ENCODE assay signal across 1 cellular context in the genomic region with DNA sequence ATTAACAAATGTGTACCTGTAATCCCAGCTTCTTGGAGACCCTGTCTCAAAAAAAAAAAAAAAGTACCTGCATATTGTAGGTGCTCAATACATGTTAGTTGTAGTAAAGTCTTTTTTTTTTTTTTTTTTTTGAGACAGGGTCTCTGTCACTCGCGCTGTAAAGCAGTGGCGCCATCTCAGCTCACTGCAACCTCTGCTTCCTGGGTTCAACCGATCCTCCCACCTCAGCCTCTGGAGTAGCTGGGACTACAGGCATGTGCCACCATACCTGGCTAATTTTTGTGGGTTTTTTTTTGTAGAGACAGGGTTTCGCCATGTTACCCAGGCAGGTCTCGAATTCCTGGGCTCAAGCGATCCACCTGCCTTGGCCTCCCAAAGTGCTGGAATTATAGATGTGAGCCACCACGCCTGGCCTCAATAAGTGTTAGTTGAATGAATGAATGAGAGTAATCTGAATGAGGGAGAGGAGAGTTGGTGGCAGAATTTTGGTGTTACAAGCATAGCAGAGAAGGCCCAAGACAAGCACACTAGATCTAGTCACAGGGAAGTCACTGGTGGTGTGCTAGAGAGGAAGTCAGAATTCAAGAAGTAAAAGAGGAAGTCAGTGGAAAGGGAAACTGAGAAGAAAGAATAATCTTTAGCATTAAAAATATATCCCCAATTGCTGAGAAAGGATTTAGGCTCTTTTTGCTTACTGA.
TF ChIP-seq lines count a peak whose summit lies in the region.

No MANE protein-coding gene starts in this region.

TF ChIP-seq in WTC11, 78 proteins besides CTCF, POLR2A, EP300 and RAD21 (continued from another document):
- TF ChIP-seq, protein P1, sequence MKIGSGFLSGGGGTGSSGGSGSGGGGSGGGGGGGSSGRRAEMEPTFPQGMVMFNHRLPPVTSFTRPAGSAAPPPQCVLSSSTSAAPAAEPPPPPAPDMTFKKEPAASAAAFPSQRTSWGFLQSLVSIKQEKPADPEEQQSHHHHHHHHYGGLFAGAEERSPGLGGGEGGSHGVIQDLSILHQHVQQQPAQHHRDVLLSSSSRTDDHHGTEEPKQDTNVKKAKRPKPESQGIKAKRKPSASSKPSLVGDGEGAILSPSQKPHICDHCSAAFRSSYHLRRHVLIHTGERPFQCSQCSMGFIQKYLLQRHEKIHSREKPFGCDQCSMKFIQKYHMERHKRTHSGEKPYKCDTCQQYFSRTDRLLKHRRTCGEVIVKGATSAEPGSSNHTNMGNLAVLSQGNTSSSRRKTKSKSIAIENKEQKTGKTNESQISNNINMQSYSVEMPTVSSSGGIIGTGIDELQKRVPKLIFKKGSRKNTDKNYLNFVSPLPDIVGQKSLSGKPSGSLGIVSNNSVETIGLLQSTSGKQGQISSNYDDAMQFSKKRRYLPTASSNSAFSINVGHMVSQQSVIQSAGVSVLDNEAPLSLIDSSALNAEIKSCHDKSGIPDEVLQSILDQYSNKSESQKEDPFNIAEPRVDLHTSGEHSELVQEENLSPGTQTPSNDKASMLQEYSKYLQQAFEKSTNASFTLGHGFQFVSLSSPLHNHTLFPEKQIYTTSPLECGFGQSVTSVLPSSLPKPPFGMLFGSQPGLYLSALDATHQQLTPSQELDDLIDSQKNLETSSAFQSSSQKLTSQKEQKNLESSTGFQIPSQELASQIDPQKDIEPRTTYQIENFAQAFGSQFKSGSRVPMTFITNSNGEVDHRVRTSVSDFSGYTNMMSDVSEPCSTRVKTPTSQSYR (CRISPR knock-in tag; IDR thresholded peaks at IDR 0.05): no peak
- TF ChIP-seq, protein P2, sequence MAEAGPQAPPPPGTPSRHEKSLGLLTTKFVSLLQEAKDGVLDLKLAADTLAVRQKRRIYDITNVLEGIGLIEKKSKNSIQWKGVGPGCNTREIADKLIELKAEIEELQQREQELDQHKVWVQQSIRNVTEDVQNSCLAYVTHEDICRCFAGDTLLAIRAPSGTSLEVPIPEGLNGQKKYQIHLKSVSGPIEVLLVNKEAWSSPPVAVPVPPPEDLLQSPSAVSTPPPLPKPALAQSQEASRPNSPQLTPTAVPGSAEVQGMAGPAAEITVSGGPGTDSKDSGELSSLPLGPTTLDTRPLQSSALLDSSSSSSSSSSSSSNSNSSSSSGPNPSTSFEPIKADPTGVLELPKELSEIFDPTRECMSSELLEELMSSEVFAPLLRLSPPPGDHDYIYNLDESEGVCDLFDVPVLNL (CRISPR knock-in tag; IDR thresholded peaks at IDR 0.05; ENCODE audit: borderline replicate concordance, low read depth): no peak
- TF ChIP-seq ETV6 (CRISPR knock-in tag; IDR thresholded peaks at IDR 0.05) (no peak), EMX1 (CRISPR knock-in tag; IDR thresholded peaks at IDR 0.05) (no peak), HMGA2 (CRISPR knock-in tag; IDR thresholded peaks at IDR 0.05) (no peak), KAT7 (CRISPR knock-in tag; IDR thresholded peaks at IDR 0.05; ENCODE audit: borderline replicate concordance) (no peak), CBFB (CRISPR knock-in tag; IDR thresholded peaks at IDR 0.05; ENCODE audit: low read depth) (no peak), TEAD1 (CRISPR knock-in tag; IDR thresholded peaks at IDR 0.05) (no peak)
